ENCODE assay signal across 25 cellular contexts in the genomic region with DNA sequence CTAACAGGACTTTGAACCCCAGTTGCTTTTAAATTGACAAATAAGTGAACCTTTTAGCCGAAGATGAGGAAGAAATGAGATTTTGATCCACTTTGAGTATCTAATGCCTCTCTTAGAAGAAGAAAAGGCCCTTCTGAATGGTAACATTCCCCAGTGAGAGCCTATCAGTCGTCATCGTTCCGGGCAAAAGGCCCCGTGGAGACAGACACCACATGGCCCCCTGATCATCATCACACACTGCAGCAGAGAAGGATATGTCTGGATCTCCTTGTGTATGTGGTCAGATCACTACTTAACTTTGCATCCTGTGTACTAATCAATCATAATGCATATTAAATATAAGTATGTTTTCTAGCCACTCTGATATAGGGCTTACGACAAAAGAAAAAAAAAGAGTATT.
"Had no signal": no experiment of that assay in that cellular context is flagged by ENCODE, and none has a peak within 500 bp of the region (broad histone marks: within the 10 kb centered on the region; RNA-seq: fewer than 3 reads in every experiment).

No MANE protein-coding gene starts in this region.

- H3K4me2 ChIP-seq: KMS-11 had no signal

- H3K27me3 ChIP-seq: SJCRH30 had no signal

- H3K4me3 ChIP-seq: Peyer's patch, SJCRH30 had no signal

- H3K4me1 ChIP-seq: Peyer's patch had no signal

- H3K9me3 ChIP-seq: Peyer's patch, SJCRH30 had no signal

- H3K36me3 Mint-ChIP-seq: activated naive CD4-positive, alpha-beta T cell treated with anti-CD3 and anti-CD28 coated beads, Interleukin-2, amount 50 U/mL, for 72 hours; brain had no signal

- H3K27ac Mint-ChIP-seq: activated B cell treated with CpG ODN at 0.5 μM for 24 hours; activated CD4-positive, alpha-beta T cell treated with anti-CD3 and anti-CD28 coated beads, Interleukin-2, amount 10 ng/mL, durations not matched to agents 24 days and 14 days; T-helper 17 cell had no signal

- H3K27ac ChIP-seq: KMS-11, Peyer's patch, RWPE1, SJCRH30 had no signal

- ATAC-seq: activated naive CD4-positive, alpha-beta T cell treated with anti-CD3 and anti-CD28 coated beads, Interleukin-2, amount 50 U/mL, for 72 hours; activated T-cell treated with anti-CD3 and anti-CD28 coated beads, Interleukin-2, amount 50 U/mL, for 4 hours; T-helper 17 cell had no signal

- H3K9me3 Mint-ChIP-seq: activated B cell treated with CpG ODN at 0.5 μM for 24 hours; activated CD4-positive, alpha-beta T cell treated with anti-CD3 and anti-CD28 coated beads, Interleukin-2, amount 10 ng/mL, durations not matched to agents 24 days and 14 days; activated naive CD4-positive, alpha-beta T cell treated with anti-CD3 and anti-CD28 coated beads, Interleukin-2, amount 50 U/mL, for 72 hours; activated T-cell treated with anti-CD3 and anti-CD28 coated beads, Interleukin-2, amount 50 U/mL, for 4 hours; brain; central memory CD8-positive, alpha-beta T cell had no signal

- H3K9ac ChIP-seq: KMS-11 had no signal

- H3K4me3 Mint-ChIP-seq: activated B cell treated with CpG ODN at 0.5 μM for 24 hours; activated CD4-positive, alpha-beta T cell treated with anti-CD3 and anti-CD28 coated beads, Interleukin-2, amount 10 ng/mL, durations not matched to agents 24 days and 14 days; activated T-cell treated with anti-CD3 and anti-CD28 coated beads, Interleukin-2, amount 50 U/mL, for 4 hours; central memory CD8-positive, alpha-beta T cell; T-helper 17 cell had no signal

- H3K4me1 Mint-ChIP-seq: activated B cell treated with CpG ODN at 0.5 μM for 24 hours; activated CD4-positive, alpha-beta T cell treated with anti-CD3 and anti-CD28 coated beads, Interleukin-2, amount 10 ng/mL, durations not matched to agents 24 days and 14 days; central memory CD8-positive, alpha-beta T cell had no signal

- H3K36me3 ChIP-seq: Peyer's patch, SJCRH30 had no signal

- DNase-seq: activated B cell treated with CpG ODN at 0.5 μM for 24 hours; activated CD4-positive, alpha-beta T cell treated with anti-CD3 and anti-CD28 coated beads for 1 hour; activated CD4-positive, alpha-beta T cell treated with anti-CD3 and anti-CD28 coated beads, Interleukin-2, amount 10 ng/mL, durations not matched to agents 24 days and 14 days; activated CD4-positive, alpha-beta T cell treated with anti-CD3 and anti-CD28 coated beads, Interleukin-2, amount 50 U/mL, for 48 hours; activated CD8-positive, alpha-beta memory T cell treated with anti-CD3 and anti-CD28 coated beads for 24 hours; activated effector memory CD4-positive, alpha-beta T cell treated with anti-CD3 and anti-CD28 coated beads, Interleukin-2, amount 50 U/mL, for 16 hours; activated naive CD4-positive, alpha-beta T cell treated with Interleukin-2 at 50 U/mL for 16 hours; activated T-cell treated with anti-CD3 and anti-CD28 coated beads, Interleukin-2, amount 50 U/mL, for 4 hours; amygdala; NCI-H1092; NCI-H1417; NCI-H1930; NCI-H345; NCI-H510A; NCI-H526 treated with DMSO at 0.1 percent for 48 hours; Peyer's patch; Right ventricle myocardium superior; SJCRH30; T-helper 17 cell; T-helper 9 cell had no signal
